Comparison of ENCODE assay signal across 8 cellular contexts in genomic region chrX:155216179-155216939, GRCh38. TPM values are rescaled to one million over a fixed set of nuclear protein-coding genes. Genes with fewer than 3 reads are reported as not detected.
DNase-seq lines count a peak whose midpoint lies in the region; ATAC-seq and TF ChIP-seq lines count a peak whose summit lies in the region.

TSS of gene VBP1 (plus strand) at chrX:155216460. CDS start at chrX:155216483, 23 bp downstream.

- no peaks in the 10 kb centered on the region for H3K27me3 Mint-ChIP-seq in activated B cell treated with CpG ODN at 0.5 μM for 24 hours
- H3K27me3 Mint-ChIP-seq in immature natural killer cell (ENCODE audit: low read depth in 3 of 3): peaks cover 0 to 4% (median 3%) of the 10 kb centered on the region in 3 donors

- in situ Hi-C loops in GM18951 (cut with MboI; ENCODE audit: low sequenced_read_pairs, unreplicated experiment): no loop called here

- intact Hi-C loops in activated B cell treated with CpG ODN at 0.5 μM for 24 hours (cut with micrococcal nuclease): loop anchor here (1.0 to 5.0 kb wide), 6 partner anchors 48 to 396 kb away; partner anchors contain the start of genes FUNDC2, RAB39B, SPRY3 and TMLHE

- TF ChIP-seq POLR2A in GM18951 (IDR thresholded peaks at IDR 0.05; ENCODE audit: extremely low read depth, insufficient read depth, insufficient read length): peak; percentile 64

- POLR2A ChIA-PET in activated B cell treated with CpG ODN at 0.5 μM for 24 hours (lab: Charles Lee): interaction anchor here (0.6 to 2.4 kb wide), 8 partner anchors 12 to 454 kb away, joined by 3 to 7 read pairs (median 5); partner anchors contain the start of genes BRCC3, DKC1, FUNDC2 and RAB39B

- DNase-seq in AG09309 (ENCODE audit: low read depth) (peak; percentile 86), NCI-H226 (peak; percentile 92), activated B cell treated with CpG ODN at 0.5 μM for 24 hours (peak; percentile 66), caudate nucleus (lab: John Stamatoyannopoulos, UW) (peak; percentile 49 to 96 (median 88)), immature natural killer cell (peak; percentile 84 to 85 (median 85)), smooth muscle cell of the brain vasculature (ENCODE audit: low read depth, low spot score) (peak; percentile 87)

- TF ChIP-seq CTCF in AG09309 (IDR thresholded peaks at IDR 0.05; ENCODE audit: control insufficient read depth, insufficient read depth, low read depth, low read length, missing control alignments) (peak; percentile 53), activated B cell treated with CpG ODN at 0.5 μM for 24 hours (IDR thresholded peaks at IDR 0.05) (no peak)

- H3K27ac Mint-ChIP-seq in activated B cell treated with CpG ODN at 0.5 μM for 24 hours (peak within 1 kb of the TSS; percentile 91), immature natural killer cell (peak within 1 kb of the TSS; percentile 58 to 92 (median 91))

- ATAC-seq in HG03196 (IDR thresholded peaks at IDR 0.05; ENCODE audit: unreplicated experiment): peak; percentile 96
- ATAC-seq in activated B cell treated with CpG ODN at 0.5 μM for 24 hours (ENCODE audit: low read depth): peak; percentile 98

- H3K36me3 Mint-ChIP-seq in activated B cell treated with CpG ODN at 0.5 μM for 24 hours (ENCODE audit: low read depth) (peaks cover 5% of the 10 kb centered on the region), immature natural killer cell (no peaks in the 10 kb centered on the region)

- peak within 1 kb of the TSS; percentile 83 for H3K27ac ChIP-seq in caudate nucleus (ENCODE audit: low read depth, low read length)

- CTCF ChIA-PET in activated B cell treated with CpG ODN at 0.5 μM for 24 hours (lab: Charles Lee): interaction anchor here (0.8 to 1.9 kb wide), 4 partner anchors 12 to 299 kb away, joined by 3 to 8 read pairs (median 3); no protein-coding TSS in a partner anchor

- peak within 1 kb of the TSS; percentile 92 for H3K4me3 ChIP-seq in AG09309 (ENCODE audit: control insufficient read depth, low read depth, low read length)

- H3K9me3 Mint-ChIP-seq in activated B cell treated with CpG ODN at 0.5 μM for 24 hours: no peaks in the 10 kb centered on the region
- peaks cover 0 to 2% (median 0%) of the 10 kb centered on the region in 6 donors for H3K9me3 Mint-ChIP-seq in immature natural killer cell

- H3K4me3 Mint-ChIP-seq in activated B cell treated with CpG ODN at 0.5 μM for 24 hours (peak within 1 kb of the TSS; percentile 90), immature natural killer cell (peak within 1 kb of the TSS; percentile 92 to 98 (median 95))

- H3K4me1 Mint-ChIP-seq in activated B cell treated with CpG ODN at 0.5 μM for 24 hours (peaks cover 18% of the 10 kb centered on the region), immature natural killer cell (peaks cover 14 to 30% of the 10 kb centered on the region in 2 donors)

RNA-seq across cellular contexts. Expression of gene VBP1, which starts in this region (rescaled TPM):
- 40.6 and 43.9 TPM in 2 replicates for total RNA-seq in activated B cell treated with CpG ODN at 0.5 μM for 24 hours
- 10 to 100 TPM; 67.9 to 86.5 (median 69.1) TPM for polyA plus RNA-seq in immature natural killer cell

Comparison
In these comparisons a context has a peak if more than half of its experiments do, and no peak if none do; other contexts are left out.
1. Peak in every context shown above with its lines: DNase-seq, ATAC-seq, H3K4me3 ChIP-seq and H3K27ac ChIP-seq.